22 cellular contexts compared by ENCODE assay signal in genomic region chr3:13582366-13583250, GRCh38. TPM values are rescaled to one million over a fixed set of nuclear protein-coding genes. Genes with fewer than 3 reads are reported as not detected.
A peak's percentile ranks its signal among the peaks of the same experiment; 100 is the strongest.
DNase-seq lines count a peak whose midpoint lies in the region; ATAC-seq and TF ChIP-seq lines count a peak whose summit lies in the region.
"Had no signal": no experiment of that assay in that cellular context is flagged by ENCODE, and none has a peak within 500 bp of the region (broad histone marks: within the 10 kb centered on the region; RNA-seq: fewer than 3 reads in every experiment).

No MANE protein-coding gene starts in this region.

- no peak for TF ChIP-seq RAD21 in IMR-90 (IDR thresholded peaks at IDR 0.05; ENCODE audit: low read length)

- H3K14ac ChIP-seq in IMR-90 (replicated peaks; ENCODE audit: low read depth, low read length): no peak overlapping the region
- peak overlapping the region; percentile 77 for H3K14ac ChIP-seq in neuronal stem cell (ENCODE audit: low read length)

- H2BK5ac ChIP-seq in IMR-90 (ENCODE audit: low read depth, low read length, poor library complexity, severe bottlenecking): no peak overlapping the region
- H2BK5ac ChIP-seq in neuronal stem cell (ENCODE audit: low read length): no peak overlapping the region

- H4K8ac ChIP-seq in IMR-90 (ENCODE audit: low read depth in 2 of 2, low read length in 2 of 2): no peak overlapping the region
- H4K8ac ChIP-seq in neuronal stem cell (ENCODE audit: low read depth, low read length): peak overlapping the region; percentile 48

- H3K18ac ChIP-seq in IMR-90 (ENCODE audit: low read depth, low read length): no peak overlapping the region
- H3K18ac ChIP-seq in neuronal stem cell (ENCODE audit: low read length): peak overlapping the region; percentile 63

- in situ Hi-C loops in IMR-90 (cut with MboI; ENCODE audit: low sequenced_read_pairs): no loop called here

- no peak overlapping the region for H4K91ac ChIP-seq in IMR-90 (ENCODE audit: insufficient read depth, low read depth, low read length)
- H4K91ac ChIP-seq in neuronal stem cell (ENCODE audit: low read depth, low read length, poor library complexity): peak overlapping the region; percentile 5

- H2AFZ ChIP-seq in IMR-90 (replicated peaks; ENCODE audit: low read length, poor library complexity) (peak overlapping the region; percentile 35), neuronal stem cell (ENCODE audit: low read length) (no peak overlapping the region)

- H3K27ac ChIP-seq in IMR-90 (ENCODE audit: insufficient read depth, low read length): no peak overlapping the region
- no peak overlapping the region for H3K27ac ChIP-seq in RWPE2 (ENCODE audit: poor library complexity, severe bottlenecking)
- no peak overlapping the region for H3K27ac ChIP-seq in neuronal stem cell (replicated peaks; ENCODE audit: low read length)
- H3K27ac ChIP-seq: ascending aorta, lower lobe of right lung had no signal

- H3K9me3 ChIP-seq in IMR-90 (ENCODE audit: control insufficient read depth, insufficient read depth, low read length) (no peaks in the 10 kb centered on the region), RWPE2 (ENCODE audit: severe bottlenecking) (no peaks in the 10 kb centered on the region), neuronal stem cell (replicated peaks in 1 of 2; ENCODE audit: control insufficient read depth in 2 of 2, insufficient read depth in 1 of 2, low read depth in 1 of 2, low read length in 2 of 2) (no peaks in the 10 kb centered on the region), T-helper 17 cell (ENCODE audit: control insufficient read depth, low read length, poor library complexity, severe bottlenecking) (no peaks in the 10 kb centered on the region)
- H3K9me3 ChIP-seq: ascending aorta; BLaER1 treated with 17β-estradiol and CSF1 and Interleukin-3, amounts not matched to agents 10 nM and 100 nM; lower lobe of right lung had no signal

- intact Hi-C loops in IMR-90 (cut with micrococcal nuclease): no loop called here

- no peak overlapping the region for H2BK20ac ChIP-seq in IMR-90 (ENCODE audit: low read depth, low read length)

- BruUV-seq in IMR-90 (replicated peaks; lab: Mats Ljungman, UMichigan): no TSS peak

- H3K4ac ChIP-seq in IMR-90 (ENCODE audit: low read depth, low read length): no peak overlapping the region
- no peak overlapping the region for H3K4ac ChIP-seq in neuronal stem cell (ENCODE audit: low read length)

- no peak for TF ChIP-seq POLR2A in IMR-90 (IDR thresholded peaks at IDR 0.05; ENCODE audit: low read depth, low read length)

- H3K9ac ChIP-seq in IMR-90 (ENCODE audit: low read depth, low read length): no peak overlapping the region
- H3K9ac ChIP-seq in neuronal stem cell (ENCODE audit: low read depth, low read length, poor library complexity): no peak overlapping the region
- H3K9ac ChIP-seq: BLaER1 treated with 17β-estradiol and CSF1 and Interleukin-3, amounts not matched to agents 10 nM and 100 nM had no signal

- TF ChIP-seq CTCF in IMR-90 (conservative IDR thresholded peaks at IDR 0.05; ENCODE audit: low read depth, low read length): no peak
- TF ChIP-seq CTCF in RWPE2 (IDR thresholded peaks at IDR 0.05; ENCODE audit: poor library complexity, severe bottlenecking): no peak
- TF ChIP-seq CTCF in fibroblast of villous mesenchyme (IDR thresholded peaks at IDR 0.05; ENCODE audit: insufficient read depth, low read depth, low read length): no peak

- DNase-seq in IMR-90 (no peak), RWPE2 (ENCODE audit: low spot score) (peak; percentile 42), fibroblast of villous mesenchyme (ENCODE audit: low read depth) (peak; percentile 26), neuronal stem cell (ENCODE audit: low spot score) (no peak), T-helper 1 cell (no peak), T-helper 17 cell (no peak), ureter (ENCODE audit: low spot score) (no peak)
- DNase-seq: activated CD4-positive, alpha-beta memory T cell treated with anti-CD3 and anti-CD28 coated beads for 36 hours; GOT3; islet precursor cell; KG1; lower lobe of right lung; NCI-H1417 treated with DMSO at 0.1 percent for 48 hours; NCI-H2107; OCI-M1; SHP77 treated with DMSO at 0.1 percent for 48 hours had no signal

- H3K36me3 ChIP-seq in IMR-90 (ENCODE audit: control insufficient read depth, insufficient read depth, low read length) (no peaks in the 10 kb centered on the region), RWPE2 (ENCODE audit: low read depth) (no peaks in the 10 kb centered on the region), neuronal stem cell (replicated peaks in 1 of 2; ENCODE audit: control insufficient read depth in 2 of 2, insufficient read depth in 2 of 2, low read length in 2 of 2) (no peaks in the 10 kb centered on the region)
- H3K36me3 ChIP-seq: ascending aorta; BLaER1 treated with 17β-estradiol and CSF1 and Interleukin-3, amounts not matched to agents 10 nM and 100 nM; lower lobe of right lung had no signal

- POLR2A ChIA-PET in IMR-90 (lab: Charles Lee; ENCODE audit: unreplicated experiment): no interaction called here

- no peak overlapping the region for H2AK9ac ChIP-seq in IMR-90 (replicated peaks; ENCODE audit: low read depth, low read length, poor library complexity)

- H3K36me3 Mint-ChIP-seq in T-helper 17 cell (ENCODE audit: low read depth): no peaks in the 10 kb centered on the region
- H3K36me3 Mint-ChIP-seq: activated CD4-positive, alpha-beta memory T cell treated with anti-CD3 and anti-CD28 coated beads for 36 hours; activated naive CD4-positive, alpha-beta T cell treated with anti-CD3 and anti-CD28 coated beads, Interleukin-2, amount 50 U/mL, for 72 hours; natural killer cell treated with Interleukin-12 subunit alpha and Interleukin-12 subunit beta and Interleukin-15 and Interleukin-18, amount 100 ng/mL, for 72 hours had no signal

- H3K27ac Mint-ChIP-seq in T-helper 17 cell: no peak overlapping the region
- H3K27ac Mint-ChIP-seq: activated CD4-positive, alpha-beta memory T cell treated with anti-CD3 and anti-CD28 coated beads for 36 hours; natural killer cell treated with Interleukin-12 subunit alpha and Interleukin-12 subunit beta and Interleukin-15 and Interleukin-18, amount 100 ng/mL, for 72 hours had no signal

- H3K79me1 ChIP-seq in IMR-90 (ENCODE audit: low read depth in 1 of 2, low read length in 2 of 2) (no peaks in the 10 kb centered on the region), neuronal stem cell (ENCODE audit: low read depth, low read length) (peaks cover 2% of the 10 kb centered on the region)

- H3K4me3 ChIP-seq in IMR-90 (ENCODE audit: insufficient read depth, low read depth, low read length) (no peak overlapping the region), RWPE2 (ENCODE audit: severe bottlenecking) (no peak overlapping the region), fibroblast of villous mesenchyme (ENCODE audit: low read depth, low read length) (no peak overlapping the region), neuronal stem cell (ENCODE audit: low read length in 2 of 2) (no peak overlapping the region)
- H3K4me3 ChIP-seq: ascending aorta; BLaER1 treated with 17β-estradiol and CSF1 and Interleukin-3, amounts not matched to agents 10 nM and 100 nM; lower lobe of right lung had no signal

- CTCF ChIA-PET in IMR-90 (lab: Yijun Ruan, JAX): no interaction called here

- dilution Hi-C loops in IMR-90 (cut with HindIII; ENCODE audit: low sequenced_read_pairs, unreplicated experiment): no loop called here

- H4K20me1 ChIP-seq in IMR-90 (ENCODE audit: insufficient read depth, low read length): no peaks in the 10 kb centered on the region
- H4K20me1 ChIP-seq: BLaER1 treated with 17β-estradiol and CSF1 and Interleukin-3, amounts not matched to agents 10 nM and 100 nM had no signal

- peaks cover 11% of the 10 kb centered on the region for H3K27me3 Mint-ChIP-seq in T-helper 17 cell
- H3K27me3 Mint-ChIP-seq: activated CD4-positive, alpha-beta memory T cell treated with anti-CD3 and anti-CD28 coated beads for 36 hours; natural killer cell treated with Interleukin-12 subunit alpha and Interleukin-12 subunit beta and Interleukin-15 and Interleukin-18, amount 100 ng/mL, for 72 hours had no signal

- H2BK15ac ChIP-seq in IMR-90 (ENCODE audit: low read depth, low read length) (no peak overlapping the region), neuronal stem cell (ENCODE audit: low read length) (no peak overlapping the region)

- H2BK120ac ChIP-seq in IMR-90 (ENCODE audit: low read depth, low read length) (no peak overlapping the region), neuronal stem cell (ENCODE audit: low read depth, low read length) (no peak overlapping the region)

- H3K4me1 ChIP-seq in IMR-90 (ENCODE audit: control insufficient read depth, insufficient read depth, low read length) (no peaks in the 10 kb centered on the region), RWPE2 (ENCODE audit: insufficient read depth, poor library complexity, severe bottlenecking) (no peaks in the 10 kb centered on the region), neuronal stem cell (ENCODE audit: control insufficient read depth in 2 of 2, insufficient read depth in 1 of 2, low read depth in 1 of 2, low read length in 2 of 2) (peaks cover 0 to 4% of the 10 kb centered on the region in 2 donors)
- H3K4me1 ChIP-seq: ascending aorta, lower lobe of right lung had no signal

- H3K4me3 Mint-ChIP-seq in T-helper 17 cell: no peak overlapping the region
- H3K4me3 Mint-ChIP-seq: activated CD4-positive, alpha-beta memory T cell treated with anti-CD3 and anti-CD28 coated beads for 36 hours; central memory CD8-positive, alpha-beta T cell; natural killer cell treated with Interleukin-12 subunit alpha and Interleukin-12 subunit beta and Interleukin-15 and Interleukin-18, amount 100 ng/mL, for 72 hours had no signal

- no peak overlapping the region for H2AK5ac ChIP-seq in IMR-90 (ENCODE audit: low read depth, low read length)
- peak overlapping the region; percentile 60 for H2AK5ac ChIP-seq in neuronal stem cell (ENCODE audit: low read depth, low read length)

- H3K4me1 Mint-ChIP-seq in T-helper 17 cell: peaks cover 7% of the 10 kb centered on the region
- H3K4me1 Mint-ChIP-seq: central memory CD8-positive, alpha-beta T cell had no signal

- no peaks in the 10 kb centered on the region for H3K27me3 ChIP-seq in IMR-90 (ENCODE audit: control insufficient read depth, insufficient read depth, low read length)
- H3K27me3 ChIP-seq in RWPE2 (ENCODE audit: insufficient read depth, poor library complexity, severe bottlenecking): no peaks in the 10 kb centered on the region
- no peaks in the 10 kb centered on the region for H3K27me3 ChIP-seq in neuronal stem cell (ENCODE audit: control insufficient read depth in 3 of 3, insufficient read depth in 3 of 3, low read depth in 1 of 3, low read length in 3 of 3)
- H3K27me3 ChIP-seq: ascending aorta; BLaER1 treated with 17β-estradiol and CSF1 and Interleukin-3, amounts not matched to agents 10 nM and 100 nM had no signal

- no peak overlapping the region for H3K56ac ChIP-seq in IMR-90 (ENCODE audit: extremely low read depth, insufficient read depth, low read length)

- H3K9me1 ChIP-seq in IMR-90 (ENCODE audit: insufficient read depth, low read length): no peaks in the 10 kb centered on the region

- WGBS in IMR-90 (ENCODE audit: extremely low coverage in 2 of 2, insufficient read length in 1 of 2), 2 experiments: 45% methylated on average over 10 of the region's 24 CpGs; no CpG with 5 or more reads in 1 of the 2 experiments
- no CpG with 5 or more reads among the region's 24 CpGs for WGBS in neuronal stem cell (ENCODE audit: extremely low coverage in 2 of 2, insufficient read length in 2 of 2, insufficient replicate concordance in 1 of 2), 2 donors

- no peak overlapping the region for H2BK12ac ChIP-seq in neuronal stem cell (ENCODE audit: low read length)

- H4K5ac ChIP-seq in IMR-90 (ENCODE audit: low read depth, low read length): no peak overlapping the region

- H3K4me2 ChIP-seq in IMR-90 (ENCODE audit: low read depth, low read length): no peak overlapping the region
- no peak overlapping the region for H3K4me2 ChIP-seq in neuronal stem cell (ENCODE audit: insufficient read depth, low read length, poor library complexity, severe bottlenecking)

- H3K23ac ChIP-seq in IMR-90 (ENCODE audit: low read depth, low read length) (no peak overlapping the region), neuronal stem cell (ENCODE audit: low read depth, low read length, poor library complexity) (peak overlapping the region; percentile 83)

- ATAC-seq in IMR-90 (ENCODE audit: low read depth) (no peak), RWPE2 (ENCODE audit: low read depth) (no peak), HG02623 (IDR thresholded peaks at IDR 0.05; ENCODE audit: unreplicated experiment) (no peak), T-helper 17 cell (no peak)

RNA-seq across cellular contexts. Expression of gene FBLN2, which starts 33.7 kb away (rescaled TPM):
- total RNA-seq in IMR-90 (2012; rRNA removed) (10.8 and 11.8 TPM in 2 replicates), fibroblast of villous mesenchyme (30.2 and 50.6 TPM in 2 replicates), T-helper 17 cell (1 to 10 TPM in 1 of 2 donors, not detected in 1; 1.5 TPM), ureter (42.7 TPM)
- 60.8 and 66.9 TPM in 2 replicates for polyA plus RNA-seq in IMR-90 (2012; rRNA removed)
- polyA plus RNA-seq in IMR-90 (2012; cell fraction: cytosol; rRNA removed): 38.9 and 94.5 TPM in 2 replicates
- 27.1 and 60.4 TPM in 2 replicates for polyA plus RNA-seq in IMR-90 (2012; cell fraction: nucleus; rRNA removed; ENCODE audit: low replicate concordance)
- 12.1 TPM for polyA plus RNA-seq in neuronal stem cell (2013, experiment 1 of 2)
- 12.3 TPM for polyA plus RNA-seq in neuronal stem cell (2013, experiment 2 of 2)
- total RNA-seq: activated CD4-positive, alpha-beta memory T cell treated with anti-CD3 and anti-CD28 coated beads for 36 hours; activated naive CD4-positive, alpha-beta T cell treated with anti-CD3 and anti-CD28 coated beads, Interleukin-2, amount 50 U/mL, for 72 hours; natural killer cell treated with Interleukin-12 subunit alpha and Interleukin-12 subunit beta and Interleukin-15 and Interleukin-18, amount 100 ng/mL, for 72 hours had no signal

Comparison
In these comparisons a context has a peak if more than half of its experiments do, and no peak if none do; other contexts are left out.
1. DNase-seq: peak in RWPE2 (single experiment) and fibroblast of villous mesenchyme (single experiment); none in IMR-90 (single experiment), neuronal stem cell (single experiment), T-helper 1 cell (0 of 5), T-helper 17 cell (0 of 3) and ureter (single experiment).